In genomic region chr12:31204995-31205582, GRCh38 we compare ENCODE assay signal across 8 cellular contexts.
DNase-seq lines count a peak whose midpoint lies in the region; ATAC-seq lines count a peak whose summit lies in the region.

No MANE protein-coding gene starts in this region.

- peak overlapping the region; percentile 53 for H3K27ac Mint-ChIP-seq in T-helper 17 cell

- H3K27me3 Mint-ChIP-seq in T-helper 17 cell, result peaks cover 32% of the 10 kb centered on the region

- no peak for DNase-seq in activated CD4-positive, CD25-positive, alpha-beta regulatory T cell treated with anti-CD3 and anti-CD28 coated beads, Interleukin-2, amount 50 U/mL, for 72 hours
- DNase-seq in T-helper 17 cell, result no peak
- peak; percentile 26 for DNase-seq in non-pigmented ciliary epithelial cell (ENCODE audit: low read depth)
- no peak for DNase-seq in COLO668 (lab: John Stamatoyannopoulos, UW; ENCODE audit: unreplicated experiment)
- DNase-seq in H4 (ENCODE audit: low spot score), result no peak
- DNase-seq in amniotic stem cell (lab: John Stamatoyannopoulos, UW), result no peak

- peaks cover 9% of the 10 kb centered on the region for H3K4me1 Mint-ChIP-seq in T-helper 17 cell

- H3K4me3 Mint-ChIP-seq in T-helper 17 cell, result no peak overlapping the region

- peaks cover 2% of the 10 kb centered on the region for H3K36me3 Mint-ChIP-seq in T-helper 17 cell (ENCODE audit: low read depth)

- ATAC-seq in activated CD4-positive, CD25-positive, alpha-beta regulatory T cell treated with anti-CD3 and anti-CD28 coated beads, Interleukin-2, amount 50 U/mL, for 24 hours, result peak; percentile 76 to 88
- ATAC-seq in HG02852 (IDR thresholded peaks at IDR 0.05; ENCODE audit: unreplicated experiment) (peak; percentile 96), T-helper 17 cell (peak; percentile 82)

- no peaks in the 10 kb centered on the region for H3K9me3 ChIP-seq in T-helper 17 cell (ENCODE audit: control insufficient read depth, low read length, poor library complexity, severe bottlenecking)
